26 cellular contexts compared by ENCODE assay signal in the genomic region with DNA sequence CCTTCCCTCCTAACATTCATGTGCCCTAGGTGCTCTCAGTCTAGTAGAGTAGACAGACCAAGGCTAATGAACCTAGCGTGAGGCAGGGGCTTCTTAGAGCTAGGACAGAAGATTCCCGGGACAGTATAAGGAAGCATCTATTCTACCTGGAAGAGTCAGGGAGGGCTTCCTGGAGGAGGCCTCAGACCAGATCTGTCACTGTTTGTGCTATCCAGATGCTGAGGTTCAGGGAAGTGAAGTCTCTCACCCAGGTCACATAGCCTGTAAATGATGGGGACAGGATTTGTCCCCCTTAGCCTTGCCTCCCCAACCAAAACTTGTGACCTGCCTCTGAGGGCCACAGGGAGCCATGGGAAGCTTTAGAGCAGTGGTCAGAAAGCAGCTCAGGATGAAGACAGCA. TPM values are rescaled to one million over a fixed set of nuclear protein-coding genes. Genes with fewer than 3 reads are reported as not detected.
A peak's percentile ranks its signal among the peaks of the same experiment; 100 is the strongest.
DNase-seq lines count a peak whose midpoint lies in the region; ATAC-seq, FAIRE-seq and TF ChIP-seq lines count a peak whose summit lies in the region.
"Had no signal": no experiment of that assay in that cellular context is flagged by ENCODE, and none has a peak within 500 bp of the region (broad histone marks: within the 10 kb centered on the region; RNA-seq: fewer than 3 reads in every experiment).

No MANE protein-coding gene starts in this region.

- H3K4me1 ChIP-seq in A549 = no peaks in the 10 kb centered on the region
- H3K4me1 ChIP-seq in neuronal stem cell (ENCODE audit: control insufficient read depth in 2 of 2, insufficient read depth in 1 of 2, low read depth in 1 of 2, low read length in 2 of 2) = peaks cover 0 to 15% of the 10 kb centered on the region in 2 donors
- no peaks in the 10 kb centered on the region for H3K4me1 ChIP-seq in breast epithelium
- H3K4me1 ChIP-seq: BLaER1 had no signal

- peak overlapping the region; percentile 4 for H3K18ac ChIP-seq in neuronal stem cell (ENCODE audit: low read length)

- H3K4ac ChIP-seq in neuronal stem cell (ENCODE audit: low read length) = no peak overlapping the region

- H2AFZ ChIP-seq in neuronal stem cell (ENCODE audit: low read length) = no peak overlapping the region

- H3K9me3 ChIP-seq in A549 (no peaks in the 10 kb centered on the region), WERI-Rb-1 (ENCODE audit: severe bottlenecking) (no peaks in the 10 kb centered on the region), neuronal stem cell (replicated peaks in 1 of 2; ENCODE audit: control insufficient read depth in 2 of 2, insufficient read depth in 1 of 2, low read depth in 1 of 2, low read length in 2 of 2) (peaks cover 0 to 3% of the 10 kb centered on the region in 2 donors), breast epithelium (no peaks in the 10 kb centered on the region)
- H3K9me3 ChIP-seq: BE2C, BLaER1 had no signal

- H3K4me3 ChIP-seq in A549 = no peak overlapping the region
- H3K4me3 ChIP-seq in WERI-Rb-1 (ENCODE audit: low read depth, low read length) = no peak overlapping the region
- H3K4me3 ChIP-seq in neuronal stem cell (ENCODE audit: low read length in 2 of 2) = no peak overlapping the region
- H3K4me3 ChIP-seq in breast epithelium = no peak overlapping the region
- H3K4me3 ChIP-seq: BLaER1 had no signal

- H3K36me3 ChIP-seq in WERI-Rb-1 (no peaks in the 10 kb centered on the region), neuronal stem cell (replicated peaks in 1 of 2; ENCODE audit: control insufficient read depth in 2 of 2, insufficient read depth in 2 of 2, low read length in 2 of 2) (no peaks in the 10 kb centered on the region), breast epithelium (no peaks in the 10 kb centered on the region)
- H3K36me3 ChIP-seq: BE2C, BLaER1 had no signal

- no peak overlapping the region for H3K27ac ChIP-seq in A549
- H3K27ac ChIP-seq in WERI-Rb-1 = peak overlapping the region; percentile 89
- no peak overlapping the region for H3K27ac ChIP-seq in neuronal stem cell (replicated peaks; ENCODE audit: low read length)
- no peak overlapping the region for H3K27ac ChIP-seq in breast epithelium
- H3K27ac ChIP-seq: 22Rv1, BLaER1 had no signal

- no peak for TF ChIP-seq CTCF in A549 (IDR thresholded peaks at IDR 0.05)
- no peak for TF ChIP-seq CTCF in WERI-Rb-1 (IDR thresholded peaks at IDR 0.05; ENCODE audit: low read depth, low read length)
- no peak for TF ChIP-seq CTCF in glutamatergic neuron (IDR thresholded peaks at IDR 0.05; ENCODE audit: partially characterized antibody, unreplicated experiment)
- TF ChIP-seq CTCF in breast epithelium (IDR thresholded peaks at IDR 0.05) = no peak

- no peak for FAIRE-seq in A549 (lab: Jason Lieb, UNC)
- FAIRE-seq: GM12891, GM19239 had no signal

- H2BK5ac ChIP-seq in neuronal stem cell (ENCODE audit: low read length) = no peak overlapping the region

- no peak overlapping the region for H3K4me3 Mint-ChIP-seq in glutamatergic neuron (ENCODE audit: unreplicated experiment)
- H3K4me3 Mint-ChIP-seq in activated CD4-positive, alpha-beta memory T cell treated with anti-CD3 and anti-CD28 coated beads, Interleukin-2, amount 10 ng/mL, durations not matched to agents 7 days and 5 days = no peak overlapping the region
- H3K4me3 Mint-ChIP-seq: CD14-positive monocyte; CD4-positive, alpha-beta memory T cell; CD4-positive, CD25-positive, alpha-beta regulatory T cell; CD8-positive, alpha-beta memory T cell had no signal

- peak overlapping the region; percentile 28 for H3K27ac Mint-ChIP-seq in glutamatergic neuron (ENCODE audit: unreplicated experiment)
- H3K27ac Mint-ChIP-seq in activated CD4-positive, alpha-beta memory T cell treated with anti-CD3 and anti-CD28 coated beads, Interleukin-2, amount 10 ng/mL, durations not matched to agents 7 days and 5 days = no peak overlapping the region
- H3K27ac Mint-ChIP-seq: CD14-positive monocyte; CD4-positive, alpha-beta memory T cell; CD4-positive, CD25-positive, alpha-beta regulatory T cell; CD8-positive, alpha-beta memory T cell had no signal

- H4K8ac ChIP-seq in neuronal stem cell (ENCODE audit: low read depth, low read length) = no peak overlapping the region

- no peak overlapping the region for H2BK15ac ChIP-seq in neuronal stem cell (ENCODE audit: low read length)

- no peak for TF ChIP-seq RAD21 in A549 (conservative IDR thresholded peaks at IDR 0.05 in 1 of 2, IDR thresholded peaks at IDR 0.05 in 1 of 2)

- POLR2A ChIA-PET in A549 (lab: Yijun Ruan, JAX) = no interaction called here
- POLR2A ChIA-PET in activated CD4-positive, alpha-beta memory T cell treated with anti-CD3 and anti-CD28 coated beads, Interleukin-2, amount 10 ng/mL, durations not matched to agents 7 days and 5 days (lab: Charles Lee) = no interaction called here

- no peak overlapping the region for H3K14ac ChIP-seq in neuronal stem cell (ENCODE audit: low read length)

- H2BK12ac ChIP-seq in neuronal stem cell (ENCODE audit: low read length) = no peak overlapping the region

- no peaks in the 10 kb centered on the region for H3K27me3 ChIP-seq in WERI-Rb-1 (ENCODE audit: insufficient read depth, low read depth, severe bottlenecking)
- H3K27me3 ChIP-seq in neuronal stem cell (ENCODE audit: control insufficient read depth in 3 of 3, insufficient read depth in 3 of 3, low read depth in 1 of 3, low read length in 3 of 3) = peaks cover 0 to 28% (median 0%) of the 10 kb centered on the region in 3 experiments
- peaks cover 0 to 12% of the 10 kb centered on the region in 2 donors for H3K27me3 ChIP-seq in breast epithelium
- H3K27me3 ChIP-seq: BE2C, BLaER1 had no signal

- H3K9ac ChIP-seq in neuronal stem cell (ENCODE audit: low read depth, low read length, poor library complexity) = no peak overlapping the region
- H3K9ac ChIP-seq: BLaER1 had no signal

- CTCF ChIA-PET in A549 (lab: Yijun Ruan, JAX) = interaction anchor here (1.4 kb wide), 1 partner anchor 10 kb away, joined by 5 read pairs; no protein-coding TSS in a partner anchor
- CTCF ChIA-PET in activated CD4-positive, alpha-beta memory T cell treated with anti-CD3 and anti-CD28 coated beads, Interleukin-2, amount 10 ng/mL, durations not matched to agents 7 days and 5 days (lab: Charles Lee) = no interaction called here

- H2BK120ac ChIP-seq in neuronal stem cell (ENCODE audit: low read depth, low read length) = no peak overlapping the region

- H3K4me2 ChIP-seq in A549 = no peak overlapping the region
- H3K4me2 ChIP-seq in neuronal stem cell (ENCODE audit: insufficient read depth, low read length, poor library complexity, severe bottlenecking) = no peak overlapping the region
- H3K4me2 ChIP-seq: BLaER1 had no signal

- H3K4me1 Mint-ChIP-seq in glutamatergic neuron (ENCODE audit: low read depth, unreplicated experiment) = peaks cover 16% of the 10 kb centered on the region
- H3K4me1 Mint-ChIP-seq in activated CD4-positive, alpha-beta memory T cell treated with anti-CD3 and anti-CD28 coated beads, Interleukin-2, amount 10 ng/mL, durations not matched to agents 7 days and 5 days = no peaks in the 10 kb centered on the region
- H3K4me1 Mint-ChIP-seq: CD14-positive monocyte; CD4-positive, alpha-beta memory T cell; CD4-positive, CD25-positive, alpha-beta regulatory T cell; CD8-positive, alpha-beta memory T cell had no signal

- H3K36me3 Mint-ChIP-seq in glutamatergic neuron (ENCODE audit: unreplicated experiment) = peaks cover 5% of the 10 kb centered on the region
- no peaks in the 10 kb centered on the region for H3K36me3 Mint-ChIP-seq in activated CD4-positive, alpha-beta memory T cell treated with anti-CD3 and anti-CD28 coated beads, Interleukin-2, amount 10 ng/mL, durations not matched to agents 7 days and 5 days (ENCODE audit: low read depth)
- H3K36me3 Mint-ChIP-seq: CD14-positive monocyte; CD4-positive, alpha-beta memory T cell; CD4-positive, CD25-positive, alpha-beta regulatory T cell; CD8-positive, alpha-beta memory T cell had no signal

- TF ChIP-seq POLR2A in A549 (IDR thresholded peaks at IDR 0.05; ENCODE audit: low read length) (no peak), breast epithelium (IDR thresholded peaks at IDR 0.05) (no peak)

- peaks cover 5% of the 10 kb centered on the region for H3K27me3 Mint-ChIP-seq in glutamatergic neuron (ENCODE audit: unreplicated experiment)
- no peaks in the 10 kb centered on the region for H3K27me3 Mint-ChIP-seq in activated CD4-positive, alpha-beta memory T cell treated with anti-CD3 and anti-CD28 coated beads, Interleukin-2, amount 10 ng/mL, durations not matched to agents 7 days and 5 days

- H3K23ac ChIP-seq in neuronal stem cell (ENCODE audit: low read depth, low read length, poor library complexity) = no peak overlapping the region

- no peak for ATAC-seq in A549

- TF ChIP-seq EP300 in A549 (IDR thresholded peaks at IDR 0.05) = no peak

- H3K79me1 ChIP-seq in neuronal stem cell (ENCODE audit: low read depth, low read length) = no peaks in the 10 kb centered on the region

- DNase-seq in A549 (ENCODE audit: low read depth in 1 of 2, low spot score in 1 of 2) (no peak), WERI-Rb-1 (no peak), glutamatergic neuron (no peak), neuronal stem cell (ENCODE audit: low spot score) (no peak), breast epithelium (ENCODE audit: low spot score in 2 of 2) (no peak), occipital lobe (lab: John Stamatoyannopoulos, UW) (no peak)
- DNase-seq in activated CD4-positive, alpha-beta memory T cell treated with anti-CD3 and anti-CD28 coated beads, Interleukin-2, amount 10 ng/mL, durations not matched to agents 7 days and 5 days = no peak
- DNase-seq: ACHN; CD4-positive, alpha-beta memory T cell; CD4-positive, CD25-positive, alpha-beta regulatory T cell; CD8-positive, alpha-beta memory T cell; COR-L47; DMS153; DMS53; DMS79; DND-41; EL; GDM1 had no signal

- WGBS in A549 (ENCODE audit: missing lambda C conversion rate) = 62% methylated on average over 2 of the region's 2 CpGs
- no CpG with 5 or more reads among the region's 2 CpGs for WGBS in neuronal stem cell (ENCODE audit: extremely low coverage in 2 of 2, insufficient read length in 2 of 2, insufficient replicate concordance in 1 of 2), 2 donors

- intact Hi-C loops in breast epithelium (cut with DNase I; ENCODE audit: low total_unique reads) = no loop called here

- no peak overlapping the region for H4K91ac ChIP-seq in neuronal stem cell (ENCODE audit: low read depth, low read length, poor library complexity)

- peaks cover 10% of the 10 kb centered on the region for H3K9me3 Mint-ChIP-seq in glutamatergic neuron (ENCODE audit: unreplicated experiment)
- H3K9me3 Mint-ChIP-seq in activated CD4-positive, alpha-beta memory T cell treated with anti-CD3 and anti-CD28 coated beads, Interleukin-2, amount 10 ng/mL, durations not matched to agents 7 days and 5 days = no peaks in the 10 kb centered on the region

- H2AK5ac ChIP-seq in neuronal stem cell (ENCODE audit: low read depth, low read length) = peak overlapping the region; percentile 4

RNA-seq across cellular contexts. Expression of a gene that starts 20.7 kb away (rescaled TPM):
- 0.30 and 0.34 TPM in 2 replicates for polyA plus RNA-seq in A549 (2011; rRNA removed)
- polyA plus RNA-seq in A549 (2012; cell fraction: cytosol; rRNA removed) = 1.2 and 2.3 TPM in 2 replicates
- 2.3 and 2.4 TPM in 2 replicates for polyA plus RNA-seq in A549 (2012; cell fraction: nucleus; rRNA removed)
- polyA plus RNA-seq in A549 (2017; fragmentation: RNase III; extraction: RNeasy Plus Mini Kit Qiagen cat#74134 plus additional on column Dnase treatment) = 1.0 to 1.5 TPM (median 1.3 TPM) in 3 replicates
- polyA minus RNA-seq in A549 (2011; rRNA and poly(A)+ RNA removed) = 0.29 and 0.83 TPM in 2 replicates
- not detected for total RNA-seq in glutamatergic neuron (ENCODE audit: unreplicated experiment)
- not detected for polyA plus RNA-seq in neuronal stem cell (2013, experiment 1 of 2)
- not detected for polyA plus RNA-seq in neuronal stem cell (2013, experiment 2 of 2)
- total RNA-seq in breast epithelium = not detected
- not detected for total RNA-seq in activated CD4-positive, alpha-beta memory T cell treated with anti-CD3 and anti-CD28 coated beads, Interleukin-2, amount 10 ng/mL, durations not matched to agents 7 days and 5 days
- not detected for total RNA-seq in occipital lobe
- total RNA-seq: A172; CD4-positive, alpha-beta memory T cell; CD4-positive, CD25-positive, alpha-beta regulatory T cell; CD8-positive, alpha-beta memory T cell had no signal
- polyA plus RNA-seq: AG04450; CD14-positive monocyte; CD4-positive, alpha-beta memory T cell; CD4-positive, CD25-positive, alpha-beta regulatory T cell; CD8-positive, alpha-beta memory T cell had no signal
